Comparison of ENCODE assay signal across 27 cellular contexts in the genomic region with DNA sequence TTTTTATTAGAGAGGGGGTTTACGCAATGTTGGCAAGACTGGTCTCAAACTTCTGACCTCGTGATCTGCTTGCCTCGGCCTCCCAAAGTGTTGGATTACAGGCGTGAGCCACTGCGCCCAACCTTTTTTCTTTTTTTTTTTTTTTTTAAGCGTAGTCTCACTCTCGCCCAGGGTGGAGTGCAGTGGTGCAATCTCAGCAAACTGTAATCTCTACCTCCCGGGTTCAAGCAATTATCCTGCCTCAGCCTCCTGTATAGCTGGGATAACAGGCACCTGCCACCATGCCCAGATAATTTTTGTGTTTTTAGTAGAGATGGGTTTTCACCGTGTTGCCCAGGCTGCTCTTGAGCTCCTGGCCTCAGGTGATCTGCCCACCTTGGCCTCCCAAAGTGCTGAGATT.
"Had no signal": no experiment of that assay in that cellular context is flagged by ENCODE, and none has a peak within 500 bp of the region (broad histone marks: within the 10 kb centered on the region; RNA-seq: fewer than 3 reads in every experiment).

No MANE protein-coding gene starts in this region.

- H3K4me2 ChIP-seq: neural progenitor cell had no signal

- H3K4me1 Mint-ChIP-seq: nephron; neural progenitor cell; stimulated activated effector memory CD8-positive, alpha-beta T cell treated with anti-CD3 and anti-CD28 coated beads, Interleukin-12 subunit alpha, Interleukin-12 subunit beta, amount 100 ng/mL, for 72 hours; stimulated activated naive B cell treated with anti-CD40 and anti-IgM and Interleukin-4, amounts not matched to agents 10 μg/mL and 1 μg/mL and 100 μg/mL, for 72 hours had no signal

- H2AFZ ChIP-seq: neural progenitor cell, parathyroid adenoma had no signal

- DNase-seq: occipital lobe; ovary; posterior cingulate gyrus; psoas muscle; right cardiac atrium; right lobe of liver; sigmoid colon; small intestine; stimulated activated CD4-positive, alpha-beta T cell treated with anti-CD3 and anti-CD28 coated beads, Interleukin-15, amount 100 ng/mL, for 24 hours; stimulated activated CD4-positive, alpha-beta T cell treated with anti-CD3 and anti-CD28 coated beads, Interleukin-2, amount 100 ng/mL, for 24 hours; stimulated activated CD4-positive, alpha-beta T cell treated with anti-CD3 and anti-CD28 coated beads, Interleukin-2, amount 100 ng/mL, for 48 hours; stimulated activated CD4-positive, alpha-beta T cell treated with anti-CD3 and anti-CD28 coated beads, Interleukin-4, amount 100 ng/mL, for 24 hours; stimulated activated naive B cell treated with anti-CD40 and anti-IgM and Interleukin-4, amounts not matched to agents 10 μg/mL and 1 μg/mL and 100 μg/mL, for 72 hours; stimulated activated naive CD4-positive, alpha-beta T cell treated with Interleukin-2 at 50 U/mL for 16 hours; stomach; thyroid gland; trophoblast cell had no signal

- H3K79me2 ChIP-seq: parathyroid adenoma had no signal

- H3K36me3 Mint-ChIP-seq: neural progenitor cell; stimulated activated effector memory CD8-positive, alpha-beta T cell treated with anti-CD3 and anti-CD28 coated beads, Interleukin-12 subunit alpha, Interleukin-12 subunit beta, amount 100 ng/mL, for 72 hours; stimulated activated naive B cell treated with anti-CD40 and anti-IgM and Interleukin-4, amounts not matched to agents 10 μg/mL and 1 μg/mL and 100 μg/mL, for 72 hours had no signal

- H3K4me3 ChIP-seq: neural progenitor cell, ovary, psoas muscle, right lobe of liver, sigmoid colon, stomach, thoracic aorta, thyroid gland, tibial nerve, upper lobe of left lung, vagina had no signal

- H3K9me3 ChIP-seq: ovary, psoas muscle, right lobe of liver, sigmoid colon, stomach, thoracic aorta, thyroid gland, tibial nerve, upper lobe of left lung, vagina had no signal

- H3K4me3 Mint-ChIP-seq: nephron; neural progenitor cell; stimulated activated effector memory CD8-positive, alpha-beta T cell treated with anti-CD3 and anti-CD28 coated beads, Interleukin-12 subunit alpha, Interleukin-12 subunit beta, amount 100 ng/mL, for 72 hours; stimulated activated naive B cell treated with anti-CD40 and anti-IgM and Interleukin-4, amounts not matched to agents 10 μg/mL and 1 μg/mL and 100 μg/mL, for 72 hours; stimulated activated naive CD8-positive, alpha-beta T cell treated with anti-CD3 and anti-CD28 coated beads, Interleukin-15, Interleukin-2, amounts not matched to agents 100 ng/mL and 50 ng/mL, for 24 hours had no signal

- ATAC-seq: psoas muscle; right cardiac atrium; stimulated activated effector memory CD8-positive, alpha-beta T cell treated with anti-CD3 and anti-CD28 coated beads, Interleukin-12 subunit alpha, Interleukin-12 subunit beta, amount 100 ng/mL, for 72 hours; stimulated activated naive B cell treated with anti-CD40 and anti-IgM and Interleukin-4, amounts not matched to agents 10 μg/mL and 1 μg/mL and 100 μg/mL, for 72 hours had no signal

- H3K36me3 ChIP-seq: neural progenitor cell, ovary, right lobe of liver, sigmoid colon, stomach, thoracic aorta, thyroid gland, tibial nerve, upper lobe of left lung, vagina had no signal

- H3K27me3 ChIP-seq: neural progenitor cell, ovary, right lobe of liver, sigmoid colon, stomach, thyroid gland, tibial nerve, upper lobe of left lung, vagina had no signal

- H3K4me1 ChIP-seq: neural progenitor cell, parathyroid adenoma, psoas muscle, right lobe of liver, sigmoid colon, stomach, thyroid gland, tibial nerve, upper lobe of left lung, vagina had no signal

- H3K9me3 Mint-ChIP-seq: nephron; neural progenitor cell; stimulated activated effector memory CD8-positive, alpha-beta T cell treated with anti-CD3 and anti-CD28 coated beads, Interleukin-12 subunit alpha, Interleukin-12 subunit beta, amount 100 ng/mL, for 72 hours; stimulated activated naive B cell treated with anti-CD40 and anti-IgM and Interleukin-4, amounts not matched to agents 10 μg/mL and 1 μg/mL and 100 μg/mL, for 72 hours; stimulated activated naive CD8-positive, alpha-beta T cell treated with anti-CD3 and anti-CD28 coated beads, Interleukin-15, Interleukin-2, amounts not matched to agents 100 ng/mL and 50 ng/mL, for 24 hours had no signal

- H3K27ac Mint-ChIP-seq: nephron; neural progenitor cell; progenitor cell of endocrine pancreas; stimulated activated effector memory CD8-positive, alpha-beta T cell treated with anti-CD3 and anti-CD28 coated beads, Interleukin-12 subunit alpha, Interleukin-12 subunit beta, amount 100 ng/mL, for 72 hours; stimulated activated naive B cell treated with anti-CD40 and anti-IgM and Interleukin-4, amounts not matched to agents 10 μg/mL and 1 μg/mL and 100 μg/mL, for 72 hours; stimulated activated naive CD8-positive, alpha-beta T cell treated with anti-CD3 and anti-CD28 coated beads, Interleukin-15, Interleukin-2, amounts not matched to agents 100 ng/mL and 50 ng/mL, for 24 hours had no signal

- H3K27me3 Mint-ChIP-seq: progenitor cell of endocrine pancreas; stimulated activated naive B cell treated with anti-CD40 and anti-IgM and Interleukin-4, amounts not matched to agents 10 μg/mL and 1 μg/mL and 100 μg/mL, for 72 hours; stimulated activated naive CD8-positive, alpha-beta T cell treated with anti-CD3 and anti-CD28 coated beads, Interleukin-15, Interleukin-2, amounts not matched to agents 100 ng/mL and 50 ng/mL, for 24 hours had no signal

- H3K27ac ChIP-seq: neural progenitor cell, ovary, parathyroid adenoma, psoas muscle, right lobe of liver, sigmoid colon, stomach, thoracic aorta, thyroid gland, tibial nerve, upper lobe of left lung, vagina had no signal
